28 cellular contexts compared by ENCODE assay signal in genomic region chr1:204852854-204853253, GRCh38.
"Had no signal": no experiment of that assay in that cellular context is flagged by ENCODE, and none has a peak within 500 bp of the region (broad histone marks: within the 10 kb centered on the region; RNA-seq: fewer than 3 reads in every experiment).

No MANE protein-coding gene starts in this region.

- H3K27ac ChIP-seq: neural progenitor cell, ovary, parathyroid adenoma, psoas muscle, right lobe of liver, skin epidermis, spleen, suprapubic skin, testis, tibial artery, transverse colon, upper lobe of right lung, uterus had no signal

- H3K27me3 ChIP-seq: neural progenitor cell, ovary, right lobe of liver, testis, tibial artery, transverse colon, upper lobe of right lung, uterus had no signal

- ATAC-seq: natural killer cell; psoas muscle; right cardiac atrium; right lobe of liver; stimulated activated memory B cell treated with anti-CD40 and anti-IgM and Interleukin-4, amounts not matched to agents 10 μg/mL and 1 μg/mL and 100 μg/mL, for 72 hours; stimulated activated naive CD8-positive, alpha-beta T cell treated with anti-CD3 and anti-CD28 coated beads, Interleukin-15, amount 100 ng/mL, for 72 hours; stimulated activated naive CD8-positive, alpha-beta T cell treated with anti-CD3 and anti-CD28 coated beads, Interleukin-15, Interleukin-2, amounts not matched to agents 100 U/mL and 50 U/mL, for 24 hours; upper lobe of right lung had no signal

- DNase-seq: natural killer cell; occipital lobe; ovary; posterior cingulate gyrus; psoas muscle; right cardiac atrium; right lobe of liver; spleen; stimulated activated CD4-positive, alpha-beta T cell treated with anti-CD3 and anti-CD28 coated beads, Interleukin-12 subunit alpha, Interleukin-12 subunit beta, amount 100 ng/mL, for 4 hours; stimulated activated CD4-positive, alpha-beta T cell treated with anti-CD3 and anti-CD28 coated beads, Interleukin-1b, Interleukin-23, amount 100 ng/mL, for 48 hours; stimulated activated CD4-positive, alpha-beta T cell treated with anti-CD3 and anti-CD28 coated beads, Interleukin-4, amount 100 ng/mL, for 1 hour; stimulated activated CD4-positive, alpha-beta T cell treated with anti-CD3 and anti-CD28 coated beads, Interleukin-4, amount 100 ng/mL, for 4 hours; stimulated activated CD8-positive, alpha-beta memory T cell treated with anti-CD3 and anti-CD28 coated beads, Interleukin-4, amount 100 ng/mL, for 48 hours; stimulated activated naive CD4-positive, alpha-beta T cell; stimulated activated naive CD8-positive, alpha-beta T cell treated with anti-CD3 and anti-CD28 coated beads, Interleukin-15, amount 100 ng/mL, for 72 hours; stimulated activated naive CD8-positive, alpha-beta T cell treated with anti-CD3 and anti-CD28 coated beads, Interleukin-15, Interleukin-2, amounts not matched to agents 100 U/mL and 50 U/mL, for 24 hours; substantia nigra; testis; tibial artery; transverse colon; upper lobe of right lung; uterus had no signal

- H3K4me3 ChIP-seq: neural progenitor cell, ovary, psoas muscle, right lobe of liver, skin epidermis, smooth muscle cell, spleen, suprapubic skin, testis, tibial artery, transverse colon, upper lobe of right lung, uterus had no signal

- H3K9me3 ChIP-seq: ovary, psoas muscle, right lobe of liver, spleen, suprapubic skin, testis, tibial artery, transverse colon, upper lobe of right lung, uterus had no signal

- H3K36me3 ChIP-seq: neural progenitor cell, ovary, right lobe of liver, spleen, suprapubic skin, tibial artery, transverse colon, upper lobe of right lung, uterus had no signal
